Comparison of ENCODE assay signal across 20 cellular contexts in the genomic region with DNA sequence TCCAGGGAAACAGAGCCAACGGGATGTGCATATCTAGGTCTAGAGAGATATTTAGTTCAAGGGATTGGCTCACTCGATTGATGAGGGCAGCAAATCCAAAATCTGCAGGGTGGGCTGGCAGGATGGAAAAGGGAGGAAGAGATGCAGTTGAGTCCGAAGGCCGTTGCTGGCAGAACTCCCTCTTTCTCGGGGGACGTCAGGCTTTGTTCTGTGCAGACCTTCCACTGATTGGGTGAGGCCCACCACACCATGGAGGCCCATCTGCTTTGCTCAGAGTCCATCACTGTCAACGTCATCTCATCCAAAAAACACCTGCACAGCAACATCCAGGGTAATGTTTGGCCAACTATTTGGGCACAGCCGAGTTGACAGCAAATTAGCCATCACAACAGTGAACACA.
DNase-seq lines count a peak whose midpoint lies in the region; ATAC-seq and TF ChIP-seq lines count a peak whose summit lies in the region.
"Had no signal": no experiment of that assay in that cellular context is flagged by ENCODE, and none has a peak within 500 bp of the region (broad histone marks: within the 10 kb centered on the region; RNA-seq: fewer than 3 reads in every experiment).

No MANE protein-coding gene starts in this region.

- H3K36me3 ChIP-seq in HEK293 (ENCODE audit: control insufficient read depth in 2 of 2, insufficient read depth in 1 of 2, low read length in 2 of 2) (no peaks in the 10 kb centered on the region), adrenal gland (replicated peaks in 1 of 2) (no peaks in the 10 kb centered on the region)
- H3K36me3 ChIP-seq: BE2C, HAP-1 had no signal

- peaks cover 0 to 8% (median 0%) of the 10 kb centered on the region in 5 experiments for H3K9me3 Mint-ChIP-seq in brain
- H3K9me3 Mint-ChIP-seq: CD4-positive, CD25-positive, alpha-beta regulatory T cell; CD8-positive, alpha-beta memory T cell had no signal

- TF ChIP-seq CTCF in HEK293 (tag by site-specific recombination; IDR thresholded peaks at IDR 0.05): no peak
- no peak for TF ChIP-seq CTCF in brain (conservative IDR thresholded peaks at IDR 0.05)
- no peak for TF ChIP-seq CTCF in adrenal gland (IDR thresholded peaks at IDR 0.05)

- no peaks in the 10 kb centered on the region for H3K4me1 ChIP-seq in HEK293 (ENCODE audit: control insufficient read depth, insufficient read depth, low read length)
- H3K4me1 ChIP-seq in adrenal gland (replicated peaks in 1 of 2): no peaks in the 10 kb centered on the region
- H3K4me1 ChIP-seq: BE2C, HAP-1 had no signal

- H3K27ac ChIP-seq in HEK293 (ENCODE audit: extremely low read depth, low read depth, low read length) (no peak overlapping the region), adrenal gland (no peak overlapping the region)

- H3K36me3 Mint-ChIP-seq in brain: no peaks in the 10 kb centered on the region
- H3K36me3 Mint-ChIP-seq: CD4-positive, CD25-positive, alpha-beta regulatory T cell; CD8-positive, alpha-beta memory T cell had no signal

- TF ChIP-seq POLR2A in adrenal gland (IDR thresholded peaks at IDR 0.05): no peak

- H3K9me3 ChIP-seq in HEK293 (ENCODE audit: control insufficient read depth, insufficient read depth, low read depth, low read length): no peaks in the 10 kb centered on the region
- H3K9me3 ChIP-seq in adrenal gland (replicated peaks in 1 of 3): no peaks in the 10 kb centered on the region
- H3K9me3 ChIP-seq: BE2C, HAP-1 had no signal

- intact Hi-C loops in posterior vena cava (cut with DNase I): no loop called here
- intact Hi-C loops in adrenal gland (cut with DNase I): loop anchor here in 1 of 2 donors (10.0 kb wide), 1 partner anchor 73 kb away; no protein-coding TSS in a partner anchor

- no peak for ATAC-seq in HG03457 (IDR thresholded peaks at IDR 0.05; ENCODE audit: unreplicated experiment)
- ATAC-seq: GM12878 had no signal

- H3K27me3 ChIP-seq in adrenal gland: peaks cover 4% of the 10 kb centered on the region
- H3K27me3 ChIP-seq: BE2C had no signal

- H3K4me3 Mint-ChIP-seq in brain: no peak overlapping the region
- H3K4me3 Mint-ChIP-seq: CD4-positive, CD25-positive, alpha-beta regulatory T cell; CD8-positive, alpha-beta memory T cell; HFFc6 had no signal

- H3K27ac Mint-ChIP-seq in brain: peak overlapping the region in 3 of 5 experiments; percentile 45 to 77 (median 71)
- H3K27ac Mint-ChIP-seq: CD8-positive, alpha-beta memory T cell; HFFc6 had no signal

- H3K4me1 Mint-ChIP-seq in brain: peaks cover 65% of the 10 kb centered on the region

- no peak for DNase-seq in HEK293T (ENCODE audit: extremely low spot score)
- DNase-seq in posterior vena cava (ENCODE audit: low spot score): peak; percentile 35
- DNase-seq in NCI-H1048 (lab: John Stamatoyannopoulos, UW): no peak
- DNase-seq in adrenal gland: no peak
- DNase-seq: ACHN; BE2C; C1 segment of cervical spinal cord; CD4-positive, CD25-positive, alpha-beta regulatory T cell; CD8-positive, alpha-beta memory T cell; COR-L47; DMS 273 treated with DMSO at 0.1 percent for 48 hours; DMS53; DND-41; EL; HFFc6 had no signal

- CTCF ChIA-PET in HEK293 (lab: Yijun Ruan, JAX): interaction anchor here (0.7 to 2.2 kb wide), 2 partner anchors 10 to 513 kb away, joined by 3 to 15 read pairs; no protein-coding TSS in a partner anchor
- CTCF ChIA-PET in HEK293T (lab: Yijun Ruan, JAX): interaction anchor here (2.0 kb wide), 1 partner anchor 10 kb away, joined by 7 read pairs; no protein-coding TSS in a partner anchor

- POLR2A ChIA-PET in HEK293 (lab: Yijun Ruan, JAX) (no interaction called here), HEK293T (lab: Yijun Ruan, JAX) (no interaction called here)

- 76 to 85% (median 82%) methylated on average over 8 of the region's 8 CpGs for WGBS in adrenal gland, 4 donors

- H3K27me3 Mint-ChIP-seq in brain: no peaks in the 10 kb centered on the region

- H3K4me3 ChIP-seq in HEK293 (ENCODE audit: low read depth, low read length): no peak overlapping the region
- no peak overlapping the region for H3K4me3 ChIP-seq in adrenal gland
- H3K4me3 ChIP-seq: GM12878, HAP-1 had no signal

TF ChIP-seq in HEK293, 187 proteins besides CTCF, POLR2A, EP300 and RAD21 (continues in another document):
- TF ChIP-seq, protein P1, sequence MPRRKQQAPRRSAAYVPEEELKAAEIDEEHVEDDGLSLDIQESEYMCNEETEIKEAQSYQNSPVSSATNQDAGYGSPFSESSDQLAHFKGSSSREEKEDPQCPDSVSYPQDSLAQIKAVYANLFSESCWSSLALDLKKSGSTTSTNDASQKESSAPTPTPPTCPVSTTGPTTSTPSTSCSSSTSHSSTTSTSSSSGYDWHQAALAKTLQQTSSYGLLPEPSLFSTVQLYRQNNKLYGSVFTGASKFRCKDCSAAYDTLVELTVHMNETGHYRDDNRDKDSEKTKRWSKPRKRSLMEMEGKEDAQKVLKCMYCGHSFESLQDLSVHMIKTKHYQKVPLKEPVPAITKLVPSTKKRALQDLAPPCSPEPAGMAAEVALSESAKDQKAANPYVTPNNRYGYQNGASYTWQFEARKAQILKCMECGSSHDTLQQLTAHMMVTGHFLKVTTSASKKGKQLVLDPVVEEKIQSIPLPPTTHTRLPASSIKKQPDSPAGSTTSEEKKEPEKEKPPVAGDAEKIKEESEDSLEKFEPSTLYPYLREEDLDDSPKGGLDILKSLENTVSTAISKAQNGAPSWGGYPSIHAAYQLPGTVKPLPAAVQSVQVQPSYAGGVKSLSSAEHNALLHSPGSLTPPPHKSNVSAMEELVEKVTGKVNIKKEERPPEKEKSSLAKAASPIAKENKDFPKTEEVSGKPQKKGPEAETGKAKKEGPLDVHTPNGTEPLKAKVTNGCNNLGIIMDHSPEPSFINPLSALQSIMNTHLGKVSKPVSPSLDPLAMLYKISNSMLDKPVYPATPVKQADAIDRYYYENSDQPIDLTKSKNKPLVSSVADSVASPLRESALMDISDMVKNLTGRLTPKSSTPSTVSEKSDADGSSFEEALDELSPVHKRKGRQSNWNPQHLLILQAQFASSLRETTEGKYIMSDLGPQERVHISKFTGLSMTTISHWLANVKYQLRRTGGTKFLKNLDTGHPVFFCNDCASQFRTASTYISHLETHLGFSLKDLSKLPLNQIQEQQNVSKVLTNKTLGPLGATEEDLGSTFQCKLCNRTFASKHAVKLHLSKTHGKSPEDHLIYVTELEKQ (tag by site-specific recombination; IDR thresholded peaks at IDR 0.05; ENCODE audit: borderline replicate concordance): no peak
- TF ChIP-seq KLF9 (tag by site-specific recombination; IDR thresholded peaks at IDR 0.05; ENCODE audit: low read depth) (no peak), ZNF184 (tag by site-specific recombination; IDR thresholded peaks at IDR 0.05) (no peak), ZNF10 (tag by site-specific recombination; IDR thresholded peaks at IDR 0.05) (peak; percentile 99)

TF ChIP-seq in HEK293T, 16 proteins besides CTCF, POLR2A, EP300 and RAD21:
- peak; percentile 10; the same call in 1 of the 2 replicates for TF ChIP-seq FOXM1 (IDR thresholded peaks at IDR 0.05; ENCODE audit: borderline replicate concordance)
- TF ChIP-seq, protein P2, sequence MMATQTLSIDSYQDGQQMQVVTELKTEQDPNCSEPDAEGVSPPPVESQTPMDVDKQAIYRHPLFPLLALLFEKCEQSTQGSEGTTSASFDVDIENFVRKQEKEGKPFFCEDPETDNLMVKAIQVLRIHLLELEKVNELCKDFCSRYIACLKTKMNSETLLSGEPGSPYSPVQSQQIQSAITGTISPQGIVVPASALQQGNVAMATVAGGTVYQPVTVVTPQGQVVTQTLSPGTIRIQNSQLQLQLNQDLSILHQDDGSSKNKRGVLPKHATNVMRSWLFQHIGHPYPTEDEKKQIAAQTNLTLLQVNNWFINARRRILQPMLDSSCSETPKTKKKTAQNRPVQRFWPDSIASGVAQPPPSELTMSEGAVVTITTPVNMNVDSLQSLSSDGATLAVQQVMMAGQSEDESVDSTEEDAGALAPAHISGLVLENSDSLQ (IDR thresholded peaks at IDR 0.05): no peak
TF ChIP-seq in HEK293T: peak in this region for 1.
